In the genomic region with DNA sequence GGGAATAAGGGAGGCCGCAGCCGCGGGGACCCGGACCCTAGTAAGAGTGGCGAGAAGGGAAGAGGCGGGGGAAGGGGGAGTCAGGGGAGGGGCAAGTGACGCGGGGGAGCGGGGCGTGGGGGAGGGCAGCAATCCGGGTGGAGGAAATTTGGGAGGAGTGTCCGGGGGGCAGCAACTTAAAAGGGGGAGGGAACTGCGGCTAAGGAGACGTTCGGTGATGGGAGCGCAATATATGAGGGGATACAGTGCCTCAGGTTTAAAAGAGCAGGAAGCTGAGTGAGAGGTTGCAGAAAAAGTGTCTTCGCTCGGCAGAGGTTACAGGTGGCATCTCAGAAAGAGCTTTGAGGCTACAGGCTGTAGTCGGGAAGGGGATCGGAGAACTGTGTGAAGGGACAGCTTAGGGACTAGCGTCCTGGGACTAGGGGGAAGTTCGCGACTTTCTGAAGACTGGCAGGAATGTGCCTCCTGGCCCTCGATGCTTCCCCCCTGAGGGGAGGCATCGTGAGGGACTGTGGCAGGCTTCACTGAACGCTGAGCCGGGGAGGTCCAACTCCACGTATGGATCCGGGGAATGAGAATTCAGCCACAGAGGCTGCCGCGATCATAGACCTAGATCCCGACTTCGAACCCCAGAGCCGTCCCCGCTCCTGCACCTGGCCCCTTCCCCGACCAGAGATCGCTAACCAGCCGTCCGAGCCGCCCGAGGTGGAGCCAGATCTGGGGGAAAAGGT, we compare ENCODE assay signal across 2 cellular contexts.
A peak's percentile ranks its signal among the peaks of the same experiment; 100 is the strongest.
TF ChIP-seq lines count a peak whose summit lies in the region.

No MANE protein-coding gene starts in this region.

TF ChIP-seq in GM23338, 12 proteins besides CTCF, POLR2A, EP300 and RAD21 (continued from another document):
- no peak for TF ChIP-seq ZNF331 (CRISPR knock-in tag; IDR thresholded peaks at IDR 0.05; ENCODE audit: low read depth)

TF ChIP-seq in K562, 482 proteins besides CTCF, POLR2A, EP300 and RAD21 (continued from another document):
- TF ChIP-seq MLLT1 (IDR thresholded peaks at IDR 0.05) = peak in 1 of 2 experiments; percentile 20; a peak in 1 of 4 replicates
- TF ChIP-seq ZBTB7A (IDR thresholded peaks at IDR 0.05; ENCODE audit: borderline replicate concordance, control insufficient read depth, low read depth, low read length) = 0 out of 2 replicates have a peak, but pooled peaks have one; percentile 41
- no peak for TF ChIP-seq ZNF436 (CRISPR knock-in tag; IDR thresholded peaks at IDR 0.05)
- TF ChIP-seq, protein P1, sequence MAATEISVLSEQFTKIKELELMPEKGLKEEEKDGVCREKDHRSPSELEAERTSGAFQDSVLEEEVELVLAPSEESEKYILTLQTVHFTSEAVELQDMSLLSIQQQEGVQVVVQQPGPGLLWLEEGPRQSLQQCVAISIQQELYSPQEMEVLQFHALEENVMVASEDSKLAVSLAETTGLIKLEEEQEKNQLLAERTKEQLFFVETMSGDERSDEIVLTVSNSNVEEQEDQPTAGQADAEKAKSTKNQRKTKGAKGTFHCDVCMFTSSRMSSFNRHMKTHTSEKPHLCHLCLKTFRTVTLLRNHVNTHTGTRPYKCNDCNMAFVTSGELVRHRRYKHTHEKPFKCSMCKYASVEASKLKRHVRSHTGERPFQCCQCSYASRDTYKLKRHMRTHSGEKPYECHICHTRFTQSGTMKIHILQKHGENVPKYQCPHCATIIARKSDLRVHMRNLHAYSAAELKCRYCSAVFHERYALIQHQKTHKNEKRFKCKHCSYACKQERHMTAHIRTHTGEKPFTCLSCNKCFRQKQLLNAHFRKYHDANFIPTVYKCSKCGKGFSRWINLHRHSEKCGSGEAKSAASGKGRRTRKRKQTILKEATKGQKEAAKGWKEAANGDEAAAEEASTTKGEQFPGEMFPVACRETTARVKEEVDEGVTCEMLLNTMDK (IDR thresholded peaks at IDR 0.05; ENCODE audit: borderline replicate concordance, insufficient read depth, low read depth, low read length, poor library complexity, severe bottlenecking) = no peak
- TF ChIP-seq VEZF1 (CRISPR knock-in tag; IDR thresholded peaks at IDR 0.05) = peak; percentile 93
- TF ChIP-seq HDAC1 (IDR thresholded peaks at IDR 0.05) = peak in 1 of 2 experiments; percentile 22; a peak in 1 of 4 replicates
- 0 out of 2 replicates have a peak, but pooled peaks have one; percentile 19 for TF ChIP-seq RBFOX2 (IDR thresholded peaks at IDR 0.05; ENCODE audit: low read depth, low read length)
- peak; percentile 20; the same call in 1 of the 2 replicates for TF ChIP-seq HCFC1 (IDR thresholded peaks at IDR 0.05; ENCODE audit: low read depth, low read length)
